ENCODE assay signal across 15 cellular contexts in the genomic region with DNA sequence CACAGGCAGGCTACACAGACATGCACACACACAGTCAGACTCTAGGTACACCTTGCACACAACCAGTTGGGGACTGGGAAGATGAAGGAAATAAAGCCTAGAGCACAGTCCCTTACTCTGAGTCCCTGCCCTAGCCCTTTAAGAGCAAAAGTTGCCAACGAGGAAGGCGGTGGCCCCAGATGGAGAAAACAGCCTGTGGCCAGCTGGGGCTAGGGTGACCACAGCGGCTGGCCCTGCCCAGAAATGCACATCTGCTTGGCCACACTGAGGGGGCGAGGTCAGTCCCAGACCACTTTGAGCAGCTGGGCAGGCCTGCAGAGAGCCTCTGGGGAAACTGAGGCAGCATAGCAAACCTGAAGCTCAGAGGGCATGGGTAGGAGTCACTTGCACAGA. TPM values are rescaled to one million over a fixed set of nuclear protein-coding genes. Genes with fewer than 3 reads are reported as not detected.
A peak's percentile ranks its signal among the peaks of the same experiment; 100 is the strongest.
DNase-seq lines count a peak whose midpoint lies in the region; ATAC-seq and TF ChIP-seq lines count a peak whose summit lies in the region.
"Had no signal": no experiment of that assay in that cellular context is flagged by ENCODE, and none has a peak within 500 bp of the region (broad histone marks: within the 10 kb centered on the region; RNA-seq: fewer than 3 reads in every experiment).

No MANE protein-coding gene starts in this region.

- H3K4me1 Mint-ChIP-seq in activated CD4-positive, alpha-beta T cell treated with anti-CD3 and anti-CD28 coated beads, Interleukin-2, amount 10 ng/mL, durations not matched to agents 24 days and 14 days = no peaks in the 10 kb centered on the region
- peaks cover 10 to 22% of the 10 kb centered on the region in 2 experiments for H3K4me1 Mint-ChIP-seq in H9

- no peak overlapping the region for H3K27ac ChIP-seq in MM.1S (ENCODE audit: low read length)
- peak overlapping the region; percentile 23 to 94 (median 42) for H3K27ac ChIP-seq in esophagus muscularis mucosa (replicated peaks in 1 of 4)
- no peak overlapping the region for H3K27ac ChIP-seq in suprapubic skin
- no peak overlapping the region for H3K27ac ChIP-seq in colonic mucosa
- H3K27ac ChIP-seq in H9 (ENCODE audit: insufficient read length, low read depth, low read length) = no peak overlapping the region
- H3K27ac ChIP-seq: C4-2B had no signal

- no peak overlapping the region for H3K23ac ChIP-seq in H9 (ENCODE audit: insufficient read length, low read depth, low read length)

- no peak for DNase-seq in MM.1S
- no peak for DNase-seq in esophagus muscularis mucosa (ENCODE audit: extremely low spot score)
- peak in 1 of 3 donors; percentile 31 for DNase-seq in mucosa of descending colon
- DNase-seq in suprapubic skin (ENCODE audit: low spot score in 2 of 2) = no peak
- DNase-seq in colonic mucosa = no peak
- DNase-seq in activated CD4-positive, alpha-beta T cell treated with anti-CD3 and anti-CD28 coated beads, Interleukin-2, amount 10 ng/mL, durations not matched to agents 24 days and 14 days = no peak
- DNase-seq in putamen (ENCODE audit: low spot score) = no peak
- no peak for DNase-seq in H9
- DNase-seq: activated naive CD8-positive, alpha-beta T cell treated with anti-CD3 and anti-CD28 coated beads, Interleukin-2, amount 10 ng/mL, durations not matched to agents 7 days and 5 days; activated T-cell treated with anti-CD3 and anti-CD28 coated beads, Interleukin-2, amount 50 U/mL, for 24 hours; DMS79; foreskin melanocyte; NCI-H1048 had no signal

- H2BK15ac ChIP-seq in H9 (ENCODE audit: low read depth, low read length) = no peak overlapping the region

- H3K4me2 ChIP-seq in MM.1S (ENCODE audit: low read depth, low read length) = peak overlapping the region; percentile 6; the same call in 1 of the 2 replicates
- no peak overlapping the region for H3K4me2 ChIP-seq in H9 (ENCODE audit: insufficient read depth, insufficient read length, low read length)

- no peak overlapping the region for H3K4ac ChIP-seq in H9 (ENCODE audit: low read depth, low read length)

- H2AK5ac ChIP-seq in H9 (ENCODE audit: insufficient read length, low read length) = no peak overlapping the region

- peaks cover 10% of the 10 kb centered on the region for H3K27me3 Mint-ChIP-seq in activated CD4-positive, alpha-beta T cell treated with anti-CD3 and anti-CD28 coated beads, Interleukin-2, amount 10 ng/mL, durations not matched to agents 24 days and 14 days
- H3K27me3 Mint-ChIP-seq in H9 (ENCODE audit: low read depth) = peaks cover 2% of the 10 kb centered on the region; the same call in 1 of the 2 replicates

- TF ChIP-seq EP300 in esophagus muscularis mucosa (IDR thresholded peaks at IDR 0.05) = no peak
- TF ChIP-seq EP300 in suprapubic skin (IDR thresholded peaks at IDR 0.05) = no peak

- no peaks in the 10 kb centered on the region for H3K9me3 Mint-ChIP-seq in activated CD4-positive, alpha-beta T cell treated with anti-CD3 and anti-CD28 coated beads, Interleukin-2, amount 10 ng/mL, durations not matched to agents 24 days and 14 days
- H3K9me3 Mint-ChIP-seq in H9 = no peaks in the 10 kb centered on the region
- H3K9me3 Mint-ChIP-seq: activated T-cell treated with anti-CD3 and anti-CD28 coated beads, Interleukin-2, amount 50 U/mL, for 24 hours had no signal

- H2BK12ac ChIP-seq in H9 (ENCODE audit: insufficient read length, low read depth, low read length) = no peak overlapping the region

- H3K4me3 Mint-ChIP-seq in activated CD4-positive, alpha-beta T cell treated with anti-CD3 and anti-CD28 coated beads, Interleukin-2, amount 10 ng/mL, durations not matched to agents 24 days and 14 days = no peak overlapping the region
- H3K4me3 Mint-ChIP-seq in H9 = no peak overlapping the region
- H3K4me3 Mint-ChIP-seq: activated naive CD8-positive, alpha-beta T cell treated with anti-CD3 and anti-CD28 coated beads, Interleukin-2, amount 10 ng/mL, durations not matched to agents 7 days and 5 days; activated T-cell treated with anti-CD3 and anti-CD28 coated beads, Interleukin-2, amount 50 U/mL, for 24 hours had no signal

- H3K9me3 ChIP-seq in MM.1S (replicated peaks; ENCODE audit: insufficient read depth, low read length) = no peaks in the 10 kb centered on the region
- no peaks in the 10 kb centered on the region for H3K9me3 ChIP-seq in esophagus muscularis mucosa
- no peaks in the 10 kb centered on the region for H3K9me3 ChIP-seq in mucosa of descending colon
- H3K9me3 ChIP-seq in suprapubic skin = no peaks in the 10 kb centered on the region
- H3K9me3 ChIP-seq in colonic mucosa = no peaks in the 10 kb centered on the region
- H3K9me3 ChIP-seq in H9 (ENCODE audit: control insufficient read depth, low read depth, low read length) = no peaks in the 10 kb centered on the region

- no peak overlapping the region for H3K18ac ChIP-seq in H9 (ENCODE audit: insufficient read length, low read depth, low read length)

- H3K4me1 ChIP-seq in MM.1S (ENCODE audit: low read length) (peaks cover 19% of the 10 kb centered on the region), esophagus muscularis mucosa (peaks cover 12 to 77% (median 67%) of the 10 kb centered on the region in 4 donors), mucosa of descending colon (ENCODE audit: low read depth) (peaks cover 11% of the 10 kb centered on the region), suprapubic skin (peaks cover 65% of the 10 kb centered on the region), colonic mucosa (no peaks in the 10 kb centered on the region), H9 (ENCODE audit: insufficient read depth, low read length) (no peaks in the 10 kb centered on the region; the same call in 1 of the 2 replicates)

- H3K27me3 ChIP-seq in MM.1S (replicated peaks; ENCODE audit: insufficient read depth, low read length) = peaks cover 74% of the 10 kb centered on the region
- H3K27me3 ChIP-seq in esophagus muscularis mucosa = peaks cover 0 to 3% (median 0%) of the 10 kb centered on the region in 4 donors
- H3K27me3 ChIP-seq in suprapubic skin = peaks cover 8% of the 10 kb centered on the region
- H3K27me3 ChIP-seq in colonic mucosa = peaks cover 5% of the 10 kb centered on the region
- no peaks in the 10 kb centered on the region for H3K27me3 ChIP-seq in H9 (ENCODE audit: insufficient read depth, low read length)

- no peak overlapping the region for H4K8ac ChIP-seq in H9 (replicated peaks; ENCODE audit: insufficient read length, low read depth, low read length)

- intact Hi-C loops in esophagus muscularis mucosa (cut with DNase I) (no loop called here), mucosa of descending colon (cut with DNase I, micrococcal nuclease) (no loop called here), colonic mucosa (cut with DNase I) (no loop called here)
- intact Hi-C loops in activated CD4-positive, alpha-beta T cell treated with anti-CD3 and anti-CD28 coated beads, Interleukin-2, amount 10 ng/mL, durations not matched to agents 24 days and 14 days (cut with micrococcal nuclease) = no loop called here

- H4K20me1 ChIP-seq in MM.1S (ENCODE audit: insufficient read depth, low read length) = no peaks in the 10 kb centered on the region
- no peaks in the 10 kb centered on the region for H4K20me1 ChIP-seq in H9 (ENCODE audit: control insufficient read depth, insufficient read depth, insufficient read length)

- no peak overlapping the region for H2BK120ac ChIP-seq in H9 (ENCODE audit: low read depth, low read length, poor library complexity, severe bottlenecking)

- H2AFZ ChIP-seq in MM.1S (ENCODE audit: low read length) (no peak overlapping the region), H9 (ENCODE audit: low read length) (no peak overlapping the region)

- ATAC-seq in mucosa of descending colon = peak; percentile 11
- ATAC-seq: Panc1 had no signal

- H3K56ac ChIP-seq in H9 (ENCODE audit: insufficient read length, low read depth, low read length) = no peak overlapping the region

- H3K36me3 ChIP-seq in MM.1S (replicated peaks; ENCODE audit: insufficient read depth, low read length) = no peaks in the 10 kb centered on the region
- H3K36me3 ChIP-seq in esophagus muscularis mucosa = peaks cover 9 to 26% (median 21%) of the 10 kb centered on the region in 4 donors
- no peaks in the 10 kb centered on the region for H3K36me3 ChIP-seq in mucosa of descending colon (ENCODE audit: low read depth)
- H3K36me3 ChIP-seq in suprapubic skin = peaks cover 21% of the 10 kb centered on the region
- H3K36me3 ChIP-seq in colonic mucosa = no peaks in the 10 kb centered on the region

- WGBS in esophagus muscularis mucosa = 45% methylated on average over 4 of the region's 4 CpGs
- 30% methylated on average over 2 of the region's 4 CpGs for WGBS in suprapubic skin
- WGBS in H9 (ENCODE audit: extremely low coverage, insufficient read length, low lambda C conversion rate) = no CpG with 5 or more reads among the region's 4 CpGs

- H3K9me2 ChIP-seq in MM.1S (replicated peaks; ENCODE audit: insufficient read depth, low read length) = no peaks in the 10 kb centered on the region

- no peak overlapping the region for H2BK5ac ChIP-seq in H9 (ENCODE audit: insufficient read length, low read length)

- H3K79me1 ChIP-seq in H9 (ENCODE audit: insufficient read depth, low read depth, low read length, poor library complexity, severe bottlenecking) = peaks cover 15% of the 10 kb centered on the region

- no peak overlapping the region for H4K91ac ChIP-seq in H9 (ENCODE audit: insufficient read length, low read depth, low read length)

- H3K79me2 ChIP-seq in MM.1S (ENCODE audit: low read length) (no peaks in the 10 kb centered on the region), H9 (ENCODE audit: insufficient read depth, low read length) (peaks cover 21% of the 10 kb centered on the region; the same call in 1 of the 2 replicates)

- H3K4me3 ChIP-seq in MM.1S (ENCODE audit: low read length) = no peak overlapping the region
- peak overlapping the region in 3 of 4 donors; percentile 3 to 37 (median 28) for H3K4me3 ChIP-seq in esophagus muscularis mucosa
- H3K4me3 ChIP-seq in mucosa of descending colon = no peak overlapping the region
- H3K4me3 ChIP-seq in suprapubic skin = peak overlapping the region; percentile 24
- H3K4me3 ChIP-seq in colonic mucosa = no peak overlapping the region

- no peak for TF ChIP-seq POLR2A in esophagus muscularis mucosa (IDR thresholded peaks at IDR 0.05; ENCODE audit: low read depth)
- no peak for TF ChIP-seq POLR2A in suprapubic skin (IDR thresholded peaks at IDR 0.05)

- no peak overlapping the region for H3K27ac Mint-ChIP-seq in activated CD4-positive, alpha-beta T cell treated with anti-CD3 and anti-CD28 coated beads, Interleukin-2, amount 10 ng/mL, durations not matched to agents 24 days and 14 days
- H3K27ac Mint-ChIP-seq in H9 = no peak overlapping the region
- H3K27ac Mint-ChIP-seq: activated naive CD8-positive, alpha-beta T cell treated with anti-CD3 and anti-CD28 coated beads, Interleukin-2, amount 10 ng/mL, durations not matched to agents 7 days and 5 days; activated T-cell treated with anti-CD3 and anti-CD28 coated beads, Interleukin-2, amount 50 U/mL, for 24 hours had no signal

- H4K5ac ChIP-seq in H9 (ENCODE audit: insufficient read length, low read depth, low read length) = no peak overlapping the region

- TF ChIP-seq CTCF in MM.1S (IDR thresholded peaks at IDR 0.05; ENCODE audit: low read length) (no peak), esophagus muscularis mucosa (IDR thresholded peaks at IDR 0.05) (no peak), mucosa of descending colon (IDR thresholded peaks at IDR 0.05) (no peak), suprapubic skin (IDR thresholded peaks at IDR 0.05) (no peak), colonic mucosa (IDR thresholded peaks at IDR 0.05) (no peak), H9 (conservative IDR thresholded peaks at IDR 0.05) (no peak)

- no peak overlapping the region for H3K14ac ChIP-seq in H9 (ENCODE audit: insufficient read depth, low read length)

- H3F3A ChIP-seq in MM.1S (ENCODE audit: insufficient read depth, low read length) = no peaks in the 10 kb centered on the region

- no peak overlapping the region for H2BK20ac ChIP-seq in H9 (ENCODE audit: low read depth, low read length, poor library complexity, severe bottlenecking)

- H3K36me3 Mint-ChIP-seq in activated CD4-positive, alpha-beta T cell treated with anti-CD3 and anti-CD28 coated beads, Interleukin-2, amount 10 ng/mL, durations not matched to agents 24 days and 14 days (ENCODE audit: low read depth) = no peaks in the 10 kb centered on the region
- peaks cover 12 to 29% (median 25%) of the 10 kb centered on the region in 3 experiments; a peak in 6 of 7 replicates for H3K36me3 Mint-ChIP-seq in H9 (ENCODE audit: insufficient read depth in 1 of 3, low read depth in 3 of 3)
- H3K36me3 Mint-ChIP-seq: activated naive CD8-positive, alpha-beta T cell treated with anti-CD3 and anti-CD28 coated beads, Interleukin-2, amount 10 ng/mL, durations not matched to agents 7 days and 5 days had no signal

- H3T11ph ChIP-seq in H9 (ENCODE audit: low read length) = no peak overlapping the region

- H3K9ac ChIP-seq in MM.1S (ENCODE audit: low read length) = no peak overlapping the region
- H3K9ac ChIP-seq in colonic mucosa (ENCODE audit: low read depth in 2 of 2, low read length in 2 of 2) = no peak overlapping the region
- H3K9ac ChIP-seq in H9 (ENCODE audit: extremely low read depth, insufficient read length, low read length) = no peak overlapping the region

- peaks cover 1% of the 10 kb centered on the region for H3K23me2 ChIP-seq in H9 (ENCODE audit: insufficient read length, low read depth, low read length, poor library complexity, severe bottlenecking)

RNA-seq across cellular contexts. Expression of gene PTPRS, which starts 52.3 kb away (rescaled TPM):
- 100 to 1,000 TPM; 140 to 311 (median 224) TPM for total RNA-seq in esophagus muscularis mucosa
- total RNA-seq in mucosa of descending colon = 100 to 1,000 TPM in 1 of 3 donors, 10 to 100 TPM in 1, 1 to 10 TPM in 1; 7.2 to 131 (median 22.5) TPM
- total RNA-seq in suprapubic skin = 100 to 1,000 TPM; 116 to 182 (median 159) TPM
- 10 to 100 TPM in 1 of 2 donors, 1 to 10 TPM in 1; 7.9 to 15.6 TPM for total RNA-seq in colonic mucosa
- total RNA-seq in activated CD4-positive, alpha-beta T cell treated with anti-CD3 and anti-CD28 coated beads, Interleukin-2, amount 10 ng/mL, durations not matched to agents 24 days and 14 days = 0.05 and 0.09 TPM in 2 replicates
- total RNA-seq in H9 (2021) = 182 and 186 TPM in 2 replicates

Comparison
In these comparisons a context has a peak if more than half of its experiments do, and no peak if none do; other contexts are left out.
1. H3K27ac ChIP-seq: peak in esophagus muscularis mucosa (4 of 4); none in MM.1S (single experiment), suprapubic skin (single experiment), colonic mucosa (single experiment) and H9 (single experiment).
2. H3K4me3 ChIP-seq: peak in esophagus muscularis mucosa (3 of 4) and suprapubic skin (single experiment); none in MM.1S (single experiment), mucosa of descending colon (single experiment) and colonic mucosa (single experiment).